In the genomic region with DNA sequence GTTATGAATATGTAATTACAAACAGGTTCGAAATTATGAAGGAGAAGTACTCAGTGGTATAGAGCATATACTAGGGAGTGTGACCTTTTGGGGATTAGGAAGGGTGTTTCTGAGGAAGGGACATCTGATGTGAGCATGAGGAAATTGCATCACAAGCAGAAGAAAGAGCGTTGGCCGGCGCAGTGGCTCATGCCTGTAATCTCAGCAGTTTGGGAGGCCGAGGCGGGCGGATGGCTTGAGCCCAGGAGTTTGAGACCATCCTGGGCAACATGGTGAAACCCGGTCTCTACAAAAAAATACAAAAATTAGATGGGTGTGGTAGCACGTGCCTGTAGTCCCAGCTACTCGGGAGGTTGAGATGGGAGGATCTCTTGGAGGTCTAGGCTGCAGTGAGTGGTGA, we compare ENCODE assay signal across 10 cellular contexts. TPM values are rescaled to one million over a fixed set of nuclear protein-coding genes. Genes with fewer than 3 reads are reported as not detected.
DNase-seq lines count a peak whose midpoint lies in the region; ATAC-seq and TF ChIP-seq lines count a peak whose summit lies in the region.
"Had no signal": no experiment of that assay in that cellular context is flagged by ENCODE, and none has a peak within 500 bp of the region (broad histone marks: within the 10 kb centered on the region; RNA-seq: fewer than 3 reads in every experiment).

No MANE protein-coding gene starts in this region.

- TF ChIP-seq POLR2A in gastrocnemius medialis (IDR thresholded peaks at IDR 0.05): no peak

- 37 to 57% methylated on average over 10 of the region's 10 CpGs for WGBS in heart right ventricle, 2 donors

- CTCF ChIA-PET in activated naive CD4-positive, alpha-beta T cell treated with anti-CD3 and anti-CD28 coated beads for 36 hours (lab: Charles Lee): interaction anchor here (0.6 to 6.3 kb wide), 7 partner anchors 23 to 101 kb away, joined by 3 to 48 read pairs (median 4); no protein-coding TSS in a partner anchor
- CTCF ChIA-PET in GM10248 (lab: Yijun Ruan, JAX): interaction anchor here (0.8 to 2.3 kb wide), 9 partner anchors 12 to 102 kb away, joined by 3 to 10 read pairs (median 5); no protein-coding TSS in a partner anchor

- no peaks in the 10 kb centered on the region for H3K27me3 ChIP-seq in heart right ventricle
- no peaks in the 10 kb centered on the region for H3K27me3 ChIP-seq in gastrocnemius medialis

- POLR2A ChIA-PET in GM10248 (lab: Yijun Ruan, JAX): no interaction called here

- in situ Hi-C loops in gastrocnemius medialis (cut with MboI; ENCODE audit: low sequenced_read_pairs in 4 of 4): no loop called here

- no peaks in the 10 kb centered on the region for H3K9me3 ChIP-seq in heart right ventricle
- no peaks in the 10 kb centered on the region for H3K9me3 ChIP-seq in gastrocnemius medialis

- H3K27ac ChIP-seq in heart right ventricle (peak overlapping the region in 7 of 10 donors; percentile 17 to 70 (median 48)), gastrocnemius medialis (peak overlapping the region in 1 of 4 donors; percentile 21)

- H3K4me1 Mint-ChIP-seq in activated naive CD4-positive, alpha-beta T cell treated with anti-CD3 and anti-CD28 coated beads for 36 hours (ENCODE audit: low read depth): peaks cover 71% of the 10 kb centered on the region
- peaks cover 89% of the 10 kb centered on the region for H3K4me1 Mint-ChIP-seq in stimulated activated memory B cell treated with anti-CD40 and anti-IgM and Interleukin-4, amounts not matched to agents 10 μg/mL and 1 μg/mL and 100 μg/mL, for 72 hours

- no peak overlapping the region for H3K4me3 Mint-ChIP-seq in activated naive CD4-positive, alpha-beta T cell treated with anti-CD3 and anti-CD28 coated beads for 36 hours
- H3K4me3 Mint-ChIP-seq in stimulated activated memory B cell treated with anti-CD40 and anti-IgM and Interleukin-4, amounts not matched to agents 10 μg/mL and 1 μg/mL and 100 μg/mL, for 72 hours: peak overlapping the region; percentile 50

- H3K4me1 ChIP-seq in heart right ventricle (peaks cover 4 to 79% (median 34%) of the 10 kb centered on the region in 9 donors), gastrocnemius medialis (peaks cover 8% of the 10 kb centered on the region in 2 donors)

- H3K36me3 ChIP-seq in heart right ventricle: no peaks in the 10 kb centered on the region
- H3K36me3 ChIP-seq in gastrocnemius medialis: no peaks in the 10 kb centered on the region

- ATAC-seq in heart right ventricle (peak in 5 of 8 donors; percentile 36 to 71 (median 49)), gastrocnemius medialis (no peak)
- no peak for ATAC-seq in stimulated activated memory B cell treated with anti-CD40 and anti-IgM and Interleukin-4, amounts not matched to agents 10 μg/mL and 1 μg/mL and 100 μg/mL, for 72 hours

- peaks cover 5% of the 10 kb centered on the region for H3K36me3 Mint-ChIP-seq in activated naive CD4-positive, alpha-beta T cell treated with anti-CD3 and anti-CD28 coated beads for 36 hours (ENCODE audit: low read depth)
- peaks cover 11% of the 10 kb centered on the region for H3K36me3 Mint-ChIP-seq in stimulated activated memory B cell treated with anti-CD40 and anti-IgM and Interleukin-4, amounts not matched to agents 10 μg/mL and 1 μg/mL and 100 μg/mL, for 72 hours

- H3K27me3 Mint-ChIP-seq in activated naive CD4-positive, alpha-beta T cell treated with anti-CD3 and anti-CD28 coated beads for 36 hours (ENCODE audit: low read depth): no peaks in the 10 kb centered on the region
- no peaks in the 10 kb centered on the region for H3K27me3 Mint-ChIP-seq in stimulated activated memory B cell treated with anti-CD40 and anti-IgM and Interleukin-4, amounts not matched to agents 10 μg/mL and 1 μg/mL and 100 μg/mL, for 72 hours

- TF ChIP-seq CTCF in heart right ventricle (IDR thresholded peaks at IDR 0.05) (no peak), gastrocnemius medialis (IDR thresholded peaks at IDR 0.05 in 4 of 5, conservative IDR thresholded peaks at IDR 0.05 in 1 of 5) (no peak), GM10248 (IDR thresholded peaks at IDR 0.05; ENCODE audit: control extremely low read depth, extremely low read depth, low read depth, missing control alignments) (no peak)

- no peaks in the 10 kb centered on the region for H3K9me3 Mint-ChIP-seq in activated naive CD4-positive, alpha-beta T cell treated with anti-CD3 and anti-CD28 coated beads for 36 hours
- H3K9me3 Mint-ChIP-seq in stimulated activated memory B cell treated with anti-CD40 and anti-IgM and Interleukin-4, amounts not matched to agents 10 μg/mL and 1 μg/mL and 100 μg/mL, for 72 hours: no peaks in the 10 kb centered on the region

- H3K27ac Mint-ChIP-seq in activated naive CD4-positive, alpha-beta T cell treated with anti-CD3 and anti-CD28 coated beads for 36 hours: peak overlapping the region; percentile 44
- peak overlapping the region; percentile 96 for H3K27ac Mint-ChIP-seq in stimulated activated memory B cell treated with anti-CD40 and anti-IgM and Interleukin-4, amounts not matched to agents 10 μg/mL and 1 μg/mL and 100 μg/mL, for 72 hours

- H3K4me3 ChIP-seq in heart right ventricle (no peak overlapping the region), gastrocnemius medialis (no peak overlapping the region)
- H3K4me3 ChIP-seq: skin epidermis had no signal

- intact Hi-C loops in activated naive CD4-positive, alpha-beta T cell treated with anti-CD3 and anti-CD28 coated beads for 36 hours (cut with micrococcal nuclease): loop anchor here (2.0 to 10.0 kb wide), 2 partner anchors 64 to 286 kb away; partner anchors contain the start of gene CNOT10
- intact Hi-C loops in heart right ventricle (cut with DNase I): loop anchor here in 6 of 10 donors (2.0 to 10.0 kb wide), 7 partner anchors 24 to 224 kb away; no protein-coding TSS in a partner anchor
- intact Hi-C loops in gastrocnemius medialis (cut with DNase I; ENCODE audit: low total_unique reads): no loop called here

- no peak for DNase-seq in activated naive CD4-positive, alpha-beta T cell treated with anti-CD3 and anti-CD28 coated beads for 36 hours
- no peak for DNase-seq in activated naive CD4-positive, alpha-beta T cell treated with Interleukin-2 at 50 U/mL for 16 hours
- DNase-seq in SKM-1 (lab: John Stamatoyannopoulos, UW; ENCODE audit: unreplicated experiment): peak; percentile 54
- DNase-seq in heart right ventricle: peak; percentile 36 to 56
- no peak for DNase-seq in gastrocnemius medialis
- no peak for DNase-seq in superior temporal gyrus (ENCODE audit: extremely low spot score)
- DNase-seq in GM10248 (ENCODE audit: extremely low spot score): no peak
- DNase-seq: NCI-H1436 treated with DMSO at 0.1 percent for 48 hours had no signal

RNA-seq across cellular contexts. Expression of gene CMTM7, which starts 6.9 kb away (rescaled TPM):
- 10 to 100 TPM; 59.1 to 60.2 TPM for total RNA-seq in activated naive CD4-positive, alpha-beta T cell treated with anti-CD3 and anti-CD28 coated beads for 36 hours
- total RNA-seq in heart right ventricle: 1 to 10 TPM; 1.7 to 9.2 (median 2.8) TPM
- 1 to 10 TPM; 4.5 to 7.2 TPM for polyA plus RNA-seq in heart right ventricle
- 1 to 10 TPM; 1.1 to 3.3 (median 1.7) TPM for total RNA-seq in gastrocnemius medialis

Comparison
In these comparisons a context has a peak if more than half of its experiments do, and no peak if none do; other contexts are left out.
1. DNase-seq: peak in SKM-1 (single experiment) and heart right ventricle (2 of 2); none in activated naive CD4-positive, alpha-beta T cell treated with anti-CD3 and anti-CD28 coated beads for 36 hours (single experiment), activated naive CD4-positive, alpha-beta T cell treated with Interleukin-2 at 50 U/mL for 16 hours (single experiment), gastrocnemius medialis (0 of 2), superior temporal gyrus (single experiment) and GM10248 (single experiment).
2. ATAC-seq: peak in heart right ventricle (5 of 8); none in stimulated activated memory B cell treated with anti-CD40 and anti-IgM and Interleukin-4, amounts not matched to agents 10 μg/mL and 1 μg/mL and 100 μg/mL, for 72 hours (single experiment) and gastrocnemius medialis (0 of 2).
3. RNA of gene CMTM7, which starts 6.9 kb away (total RNA-seq): 59.1 to 60.2 TPM in activated naive CD4-positive, alpha-beta T cell treated with anti-CD3 and anti-CD28 coated beads for 36 hours; 1.7 to 9.2 TPM in heart right ventricle and 1.1 to 3.3 TPM in gastrocnemius medialis; every median in the first group is over 4 times any median in the second.